ENCODE assay signal across 1 cellular context in the genomic region with DNA sequence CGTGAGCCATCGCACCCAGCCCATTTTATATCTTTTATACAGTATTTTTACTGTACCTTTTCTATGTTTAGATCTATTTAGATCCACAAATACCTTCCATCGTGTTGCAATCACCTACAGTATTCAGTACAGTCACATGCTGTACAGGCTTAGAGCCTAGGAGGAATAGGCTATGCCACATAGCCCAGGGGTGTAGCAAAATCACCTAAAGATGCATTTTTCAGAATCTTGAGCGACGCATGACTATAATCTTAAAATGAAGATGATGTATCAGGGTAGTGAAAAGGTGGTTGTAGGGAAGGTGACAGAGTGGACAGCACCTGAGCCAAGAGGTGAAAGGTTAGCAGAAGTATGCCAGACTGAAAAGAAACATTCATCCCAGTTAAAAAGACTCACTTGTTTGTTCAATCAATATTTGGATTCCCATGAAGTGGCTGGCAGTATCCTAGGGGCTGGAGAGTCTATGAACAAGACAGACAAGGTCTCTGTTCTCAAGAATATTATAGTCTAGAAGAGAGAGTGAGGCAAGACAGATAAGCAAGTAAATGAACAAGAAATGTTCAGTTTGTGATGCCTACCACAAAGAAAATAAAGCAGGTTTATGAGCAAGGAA.
TF ChIP-seq lines count a peak whose summit lies in the region.

No MANE protein-coding gene starts in this region.

TF ChIP-seq in HepG2, 621 proteins besides CTCF, POLR2A, EP300 and RAD21 (continued from another document and continues in another):
- TF ChIP-seq ZNF770 (CRISPR knock-in tag; IDR thresholded peaks at IDR 0.05) (no peak), MEIS2 (CRISPR knock-in tag; IDR thresholded peaks at IDR 0.05) (no peak), ATF2 (CRISPR knock-in tag; IDR thresholded peaks at IDR 0.05) (no peak), MTA1 (CRISPR knock-in tag; IDR thresholded peaks at IDR 0.05; ENCODE audit: borderline replicate concordance) (no peak), ZNF367 (CRISPR knock-in tag; IDR thresholded peaks at IDR 0.05; ENCODE audit: borderline replicate concordance) (no peak), NAIF1 (CRISPR knock-in tag; IDR thresholded peaks at IDR 0.05; ENCODE audit: borderline replicate concordance) (no peak), MXI1 (IDR thresholded peaks at IDR 0.05; ENCODE audit: borderline replicate concordance, low read depth, low read length) (no peak), ZMYM2 (CRISPR knock-in tag; IDR thresholded peaks at IDR 0.05) (no peak), ZNF737 (CRISPR knock-in tag; IDR thresholded peaks at IDR 0.05; ENCODE audit: borderline replicate concordance) (no peak), ZNF326 (CRISPR knock-in tag; IDR thresholded peaks at IDR 0.05; ENCODE audit: borderline replicate concordance) (no peak), KLF11 (CRISPR knock-in tag; IDR thresholded peaks at IDR 0.05) (no peak), ZNF674 (CRISPR knock-in tag; IDR thresholded peaks at IDR 0.05; ENCODE audit: low read depth) (no peak), CENPX (CRISPR knock-in tag; IDR thresholded peaks at IDR 0.05) (no peak), BCL6 (CRISPR knock-in tag; IDR thresholded peaks at IDR 0.05) (peak; percentile 87), SNAI1 (CRISPR knock-in tag; IDR thresholded peaks at IDR 0.05; ENCODE audit: borderline replicate concordance) (no peak), SSRP1 (CRISPR knock-in tag; IDR thresholded peaks at IDR 0.05) (no peak), ZNF329 (CRISPR knock-in tag; IDR thresholded peaks at IDR 0.05; ENCODE audit: low read depth) (no peak), RBFOX2 (IDR thresholded peaks at IDR 0.05; ENCODE audit: low read depth, low read length) (no peak), ZNF616 (CRISPR knock-in tag; IDR thresholded peaks at IDR 0.05; ENCODE audit: low read depth) (no peak), SKI (IDR thresholded peaks at IDR 0.05; ENCODE audit: partially characterized antibody) (peak; percentile 78), TOE1 (CRISPR knock-in tag; IDR thresholded peaks at IDR 0.05) (no peak), ZNF274 (CRISPR knock-in tag; IDR thresholded peaks at IDR 0.05) (no peak), KLF16 (CRISPR knock-in tag; IDR thresholded peaks at IDR 0.05) (0 out of 4 replicates have a peak, but pooled peaks of 1 of the 2 experiments have one; percentile 37), ZFY (CRISPR knock-in tag; IDR thresholded peaks at IDR 0.05) (no peak), ZNF343 (CRISPR knock-in tag; IDR thresholded peaks at IDR 0.05) (no peak), TBP (CRISPR knock-in tag; IDR thresholded peaks at IDR 0.05) (no peak), CC2D1A (CRISPR knock-in tag; IDR thresholded peaks at IDR 0.05) (no peak), ISX (CRISPR knock-in tag; conservative IDR thresholded peaks at IDR 0.05) (no peak), ZNF546 (CRISPR knock-in tag; conservative IDR thresholded peaks at IDR 0.05) (no peak), KMT2A (CRISPR knock-in tag; IDR thresholded peaks at IDR 0.05) (no peak), JARID2 (CRISPR knock-in tag; IDR thresholded peaks at IDR 0.05; ENCODE audit: insufficient replicate concordance) (no peak), SUZ12 (IDR thresholded peaks at IDR 0.05; ENCODE audit: low read depth, low read length) (no peak), AKAP8 (CRISPR knock-in tag; IDR thresholded peaks at IDR 0.05) (no peak), ZBTB26 (CRISPR knock-in tag; IDR thresholded peaks at IDR 0.05; ENCODE audit: borderline replicate concordance) (no peak), ZNF883 (CRISPR knock-in tag; IDR thresholded peaks at IDR 0.05; ENCODE audit: not compliant biosample characterization) (no peak), FOXM1 (CRISPR knock-in tag; IDR thresholded peaks at IDR 0.05) (no peak), ARID2 (CRISPR knock-in tag; IDR thresholded peaks at IDR 0.05; ENCODE audit: borderline replicate concordance) (no peak), EHMT2 (IDR thresholded peaks at IDR 0.05; ENCODE audit: borderline replicate concordance, low read depth, low read length) (no peak), FUBP1 (CRISPR knock-in tag; IDR thresholded peaks at IDR 0.05; ENCODE audit: borderline replicate concordance) (no peak), ZNF12 (CRISPR knock-in tag; IDR thresholded peaks at IDR 0.05) (no peak), ZNF234 (CRISPR knock-in tag; conservative IDR thresholded peaks at IDR 0.05) (no peak), MTERF4 (CRISPR knock-in tag; IDR thresholded peaks at IDR 0.05) (no peak), MIER2 (CRISPR knock-in tag; IDR thresholded peaks at IDR 0.05) (no peak), KDM6A (CRISPR knock-in tag; IDR thresholded peaks at IDR 0.05; ENCODE audit: low read depth) (no peak), TERF1 (CRISPR knock-in tag; IDR thresholded peaks at IDR 0.05) (no peak), AGO1 (IDR thresholded peaks at IDR 0.05; ENCODE audit: low read depth, low read length, poor library complexity, severe bottlenecking) (no peak)
- TF ChIP-seq, protein P1, sequence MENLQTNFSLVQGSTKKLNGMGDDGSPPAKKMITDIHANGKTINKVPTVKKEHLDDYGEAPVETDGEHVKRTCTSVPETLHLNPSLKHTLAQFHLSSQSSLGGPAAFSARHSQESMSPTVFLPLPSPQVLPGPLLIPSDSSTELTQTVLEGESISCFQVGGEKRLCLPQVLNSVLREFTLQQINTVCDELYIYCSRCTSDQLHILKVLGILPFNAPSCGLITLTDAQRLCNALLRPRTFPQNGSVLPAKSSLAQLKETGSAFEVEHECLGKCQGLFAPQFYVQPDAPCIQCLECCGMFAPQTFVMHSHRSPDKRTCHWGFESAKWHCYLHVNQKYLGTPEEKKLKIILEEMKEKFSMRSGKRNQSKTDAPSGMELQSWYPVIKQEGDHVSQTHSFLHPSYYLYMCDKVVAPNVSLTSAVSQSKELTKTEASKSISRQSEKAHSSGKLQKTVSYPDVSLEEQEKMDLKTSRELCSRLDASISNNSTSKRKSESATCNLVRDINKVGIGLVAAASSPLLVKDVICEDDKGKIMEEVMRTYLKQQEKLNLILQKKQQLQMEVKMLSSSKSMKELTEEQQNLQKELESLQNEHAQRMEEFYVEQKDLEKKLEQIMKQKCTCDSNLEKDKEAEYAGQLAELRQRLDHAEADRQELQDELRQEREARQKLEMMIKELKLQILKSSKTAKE (CRISPR knock-in tag; IDR thresholded peaks at IDR 0.05; ENCODE audit: borderline replicate concordance) = peak; percentile 88
- TF ChIP-seq, protein P2, sequence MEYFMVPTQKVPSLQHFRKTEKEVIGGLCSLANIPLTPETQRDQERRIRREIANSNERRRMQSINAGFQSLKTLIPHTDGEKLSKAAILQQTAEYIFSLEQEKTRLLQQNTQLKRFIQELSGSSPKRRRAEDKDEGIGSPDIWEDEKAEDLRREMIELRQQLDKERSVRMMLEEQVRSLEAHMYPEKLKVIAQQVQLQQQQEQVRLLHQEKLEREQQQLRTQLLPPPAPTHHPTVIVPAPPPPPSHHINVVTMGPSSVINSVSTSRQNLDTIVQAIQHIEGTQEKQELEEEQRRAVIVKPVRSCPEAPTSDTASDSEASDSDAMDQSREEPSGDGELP (IDR thresholded peaks at IDR 0.05; ENCODE audit: borderline replicate concordance, low read depth) = no peak
- TF ChIP-seq, protein P3, sequence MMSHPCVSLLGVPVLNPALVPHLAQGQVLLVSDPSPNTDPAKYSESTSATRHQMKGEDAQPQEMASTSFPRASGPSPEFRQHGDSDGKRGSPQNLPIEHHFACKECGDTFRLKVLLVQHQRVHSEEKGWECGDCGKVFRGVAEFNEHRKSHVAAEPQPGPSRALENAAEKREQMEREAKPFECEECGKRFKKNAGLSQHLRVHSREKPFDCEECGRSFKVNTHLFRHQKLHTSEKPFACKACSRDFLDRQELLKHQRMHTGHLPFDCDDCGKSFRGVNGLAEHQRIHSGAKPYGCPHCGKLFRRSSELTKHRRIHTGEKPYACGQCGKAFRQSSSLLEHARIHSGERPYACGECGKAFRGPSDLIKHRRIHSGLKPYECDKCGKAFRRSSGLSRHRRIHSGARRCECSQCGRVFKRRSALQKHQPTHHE (CRISPR knock-in tag; IDR thresholded peaks at IDR 0.05; ENCODE audit: borderline replicate concordance) = no peak
- TF ChIP-seq, protein P4, sequence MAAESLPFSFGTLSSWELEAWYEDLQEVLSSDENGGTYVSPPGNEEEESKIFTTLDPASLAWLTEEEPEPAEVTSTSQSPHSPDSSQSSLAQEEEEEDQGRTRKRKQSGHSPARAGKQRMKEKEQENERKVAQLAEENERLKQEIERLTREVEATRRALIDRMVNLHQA (CRISPR knock-in tag; IDR thresholded peaks at IDR 0.05) = no peak
- TF ChIP-seq, protein P5, sequence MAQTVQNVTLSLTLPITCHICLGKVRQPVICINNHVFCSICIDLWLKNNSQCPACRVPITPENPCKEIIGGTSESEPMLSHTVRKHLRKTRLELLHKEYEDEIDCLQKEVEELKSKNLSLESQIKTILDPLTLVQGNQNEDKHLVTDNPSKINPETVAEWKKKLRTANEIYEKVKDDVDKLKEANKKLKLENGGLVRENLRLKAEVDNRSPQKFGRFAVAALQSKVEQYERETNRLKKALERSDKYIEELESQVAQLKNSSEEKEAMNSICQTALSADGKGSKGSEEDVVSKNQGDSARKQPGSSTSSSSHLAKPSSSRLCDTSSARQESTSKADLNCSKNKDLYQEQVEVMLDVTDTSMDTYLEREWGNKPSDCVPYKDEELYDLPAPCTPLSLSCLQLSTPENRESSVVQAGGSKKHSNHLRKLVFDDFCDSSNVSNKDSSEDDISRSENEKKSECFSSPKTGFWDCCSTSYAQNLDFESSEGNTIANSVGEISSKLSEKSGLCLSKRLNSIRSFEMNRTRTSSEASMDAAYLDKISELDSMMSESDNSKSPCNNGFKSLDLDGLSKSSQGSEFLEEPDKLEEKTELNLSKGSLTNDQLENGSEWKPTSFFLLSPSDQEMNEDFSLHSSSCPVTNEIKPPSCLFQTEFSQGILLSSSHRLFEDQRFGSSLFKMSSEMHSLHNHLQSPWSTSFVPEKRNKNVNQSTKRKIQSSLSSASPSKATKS (CRISPR knock-in tag; IDR thresholded peaks at IDR 0.05) = no peak
